ENCODE assay signal across 1 cellular context in genomic region chr3:72520205-72520604, GRCh38.
TF ChIP-seq lines count a peak whose summit lies in the region.

No MANE protein-coding gene starts in this region.

TF ChIP-seq in GM23338, 12 proteins besides CTCF, POLR2A, EP300 and RAD21 (continued from another document):
- TF ChIP-seq ZNF462 (CRISPR knock-in tag; IDR thresholded peaks at IDR 0.05) (no peak), ETS1 (IDR thresholded peaks at IDR 0.05) (no peak), EZH2phosphoT487 (IDR thresholded peaks at IDR 0.05; ENCODE audit: unreplicated experiment) (no peak), POLR2AphosphoS5 (IDR thresholded peaks at IDR 0.05; ENCODE audit: low read depth) (no peak), STAT1 (IDR thresholded peaks at IDR 0.05; ENCODE audit: unreplicated experiment) (no peak), REST (IDR thresholded peaks at IDR 0.05; ENCODE audit: unreplicated experiment) (no peak), JUNB (IDR thresholded peaks at IDR 0.05; ENCODE audit: unreplicated experiment) (no peak), NANOG (IDR thresholded peaks at IDR 0.05; ENCODE audit: borderline replicate concordance) (no peak), EZH2 (IDR thresholded peaks at IDR 0.05; ENCODE audit: low read depth, unreplicated experiment) (no peak), CREB1 (CRISPR knock-in tag; IDR thresholded peaks at IDR 0.05; ENCODE audit: low read depth) (no peak)
